Comparison of ENCODE assay signal across 8 cellular contexts in the genomic region with DNA sequence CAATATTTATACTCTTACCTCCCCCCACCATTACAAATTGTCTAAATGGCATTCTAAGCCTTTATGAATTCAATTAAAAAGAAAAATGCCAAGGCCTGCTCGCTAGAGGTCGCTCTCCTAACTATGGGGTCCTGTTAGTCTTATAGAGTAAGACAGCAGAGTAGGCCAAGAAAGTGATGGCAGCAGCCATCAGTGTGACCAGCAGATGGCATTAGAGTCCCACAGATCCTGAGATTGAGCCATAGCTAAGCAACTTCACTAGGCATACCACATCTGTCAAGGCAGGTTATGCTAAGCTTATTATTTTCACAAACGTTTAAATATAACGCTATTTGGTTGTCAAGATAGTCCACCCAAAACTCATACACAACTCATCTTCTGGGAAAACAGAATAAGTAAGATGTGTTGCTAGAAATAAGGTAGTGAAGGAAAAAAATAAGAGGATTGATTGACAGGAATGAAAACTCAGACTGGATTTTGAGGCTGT. TPM values are rescaled to one million over a fixed set of nuclear protein-coding genes. Genes with fewer than 3 reads are reported as not detected.
DNase-seq lines count a peak whose midpoint lies in the region; ATAC-seq and TF ChIP-seq lines count a peak whose summit lies in the region.

No MANE protein-coding gene starts in this region.

- DNase-seq in GM13977 (ENCODE audit: low spot score) (peak; percentile 89), NCI-H1417 (lab: John Stamatoyannopoulos, UW) (peak; percentile 93 to 99 (median 93)), head of caudate nucleus (peak; percentile 64 to 98 (median 91)), posterior vena cava (ENCODE audit: low spot score) (peak; percentile 93), uterus (peak; percentile 88 to 90)
- peak; percentile 85 for DNase-seq in activated naive CD4-positive, alpha-beta T cell treated with anti-CD3 and anti-CD28 coated beads, Interleukin-2, amount 50 U/mL, for 16 hours

- intact Hi-C loops in head of caudate nucleus (cut with DNase I) (loop anchor here (2.0 kb wide), 1 partner anchor 57 kb away; the partner anchor contains the start of gene SCAF8), posterior vena cava (cut with DNase I) (loop anchor here (5.0 to 10.0 kb wide), 2 partner anchors 129 to 137 kb away; no protein-coding TSS in a partner anchor), uterus (cut with DNase I; ENCODE audit: low total_unique reads) (loop anchor here (10.0 kb wide), 1 partner anchor 139 kb away; no protein-coding TSS in a partner anchor)

- peak; percentile 98 for ATAC-seq in HG02840 (IDR thresholded peaks at IDR 0.05; ENCODE audit: low FRiP score, unreplicated experiment)
- ATAC-seq in SK-N-SH treated with all-trans-retinoic acid at 6 μM for 48 hours = peak; percentile 100

- TF ChIP-seq CTCF in GM13977 (IDR thresholded peaks at IDR 0.05; ENCODE audit: extremely low read depth, insufficient read depth, missing control alignments) (peak; percentile 96), uterus (IDR thresholded peaks at IDR 0.05) (peak; percentile 97 to 99 (median 98))

- in situ Hi-C loops in GM13977 (cut with MboI; ENCODE audit: low pct_unique_long_range_greater_than_20kb, low sequenced_read_pairs, unreplicated experiment) = loop anchor here (10.0 to 25.0 kb wide), 3 partner anchors 249 to 587 kb away; partner anchors contain the start of gene CLDN20

- no peaks in the 10 kb centered on the region for H3K27me3 ChIP-seq in uterus

- H3K27ac ChIP-seq in uterus = no peak overlapping the region

- no peaks in the 10 kb centered on the region for H3K36me3 ChIP-seq in uterus

- TF ChIP-seq POLR2A in uterus (IDR thresholded peaks at IDR 0.05) = no peak

- no peaks in the 10 kb centered on the region for H3K4me1 ChIP-seq in uterus

- H3K9me3 ChIP-seq in uterus = no peaks in the 10 kb centered on the region

- H3K4me3 ChIP-seq in uterus = no peak overlapping the region

TF ChIP-seq in SK-N-SH treated with all-trans-retinoic acid at 6 μM for 48 hours, 23 proteins besides CTCF, POLR2A, EP300 and RAD21:
- TF ChIP-seq ZFP3 (CRISPR knock-in tag; IDR thresholded peaks at IDR 0.05) (no peak), ESRRG (CRISPR knock-in tag; IDR thresholded peaks at IDR 0.05) (no peak), ZNF8 (CRISPR knock-in tag; IDR thresholded peaks at IDR 0.05) (peak; percentile 56; the same call in 1 of the 2 replicates), ISL1 (CRISPR knock-in tag; IDR thresholded peaks at IDR 0.05) (0 out of 2 replicates have a peak, but pooled peaks have one; percentile 14), ARNTL (CRISPR knock-in tag; IDR thresholded peaks at IDR 0.05; ENCODE audit: borderline replicate concordance, low read depth) (no peak)
- TF ChIP-seq, protein P1, sequence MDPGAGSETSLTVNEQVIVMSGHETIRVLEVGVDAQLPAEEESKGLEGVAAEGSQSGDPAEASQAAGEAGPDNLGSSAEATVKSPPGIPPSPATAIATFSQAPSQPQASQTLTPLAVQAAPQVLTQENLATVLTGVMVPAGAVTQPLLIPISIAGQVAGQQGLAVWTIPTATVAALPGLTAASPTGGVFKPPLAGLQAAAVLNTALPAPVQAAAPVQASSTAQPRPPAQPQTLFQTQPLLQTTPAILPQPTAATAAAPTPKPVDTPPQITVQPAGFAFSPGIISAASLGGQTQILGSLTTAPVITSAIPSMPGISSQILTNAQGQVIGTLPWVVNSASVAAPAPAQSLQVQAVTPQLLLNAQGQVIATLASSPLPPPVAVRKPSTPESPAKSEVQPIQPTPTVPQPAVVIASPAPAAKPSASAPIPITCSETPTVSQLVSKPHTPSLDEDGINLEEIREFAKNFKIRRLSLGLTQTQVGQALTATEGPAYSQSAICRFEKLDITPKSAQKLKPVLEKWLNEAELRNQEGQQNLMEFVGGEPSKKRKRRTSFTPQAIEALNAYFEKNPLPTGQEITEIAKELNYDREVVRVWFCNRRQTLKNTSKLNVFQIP (CRISPR knock-in tag; IDR thresholded peaks at IDR 0.05; ENCODE audit: borderline replicate concordance, low read depth) = no peak

RNA-seq across cellular contexts. Expression of gene SCAF8, which starts 57.6 kb away (rescaled TPM):
- total RNA-seq in posterior vena cava = 10 to 100 TPM; 37.3 to 37.9 TPM
- total RNA-seq in uterus = 10 to 100 TPM; 28.7 to 85.9 (median 53.8) TPM
